In the genomic region with DNA sequence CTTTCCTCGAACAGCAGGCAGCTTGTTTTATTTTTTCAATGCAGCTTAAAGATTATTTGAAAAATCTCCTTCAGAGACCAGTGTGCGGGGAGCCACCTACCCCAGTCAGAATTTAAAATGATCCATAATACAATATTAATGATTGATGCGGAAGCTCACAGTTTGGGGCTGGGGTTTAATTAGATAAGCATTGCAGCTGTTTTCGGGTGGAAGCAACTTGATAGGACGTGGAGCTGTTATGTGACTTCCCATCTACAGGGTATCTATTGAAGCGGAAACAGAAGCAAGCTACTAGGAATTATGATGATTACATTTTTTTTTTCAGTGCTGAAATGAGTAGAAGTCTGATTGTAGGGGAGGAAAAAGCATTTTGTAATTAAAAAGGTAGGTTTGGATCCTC, we compare ENCODE assay signal across 31 cellular contexts.
"Had no signal": no experiment of that assay in that cellular context is flagged by ENCODE, and none has a peak within 500 bp of the region (broad histone marks: within the 10 kb centered on the region; RNA-seq: fewer than 3 reads in every experiment).

No MANE protein-coding gene starts in this region.

- DNase-seq: activated CD4-positive, alpha-beta memory T cell treated with anti-CD3 and anti-CD28 coated beads for 36 hours; activated CD4-positive, alpha-beta T cell treated with anti-CD3 and anti-CD28 coated beads, Interleukin-2, amount 10 ng/mL, durations not matched to agents 24 days and 14 days; activated CD4-positive, CD25-positive, alpha-beta regulatory T cell treated with anti-CD3 and anti-CD28 coated beads, Interleukin-2, amount 50 U/mL, for 72 hours; activated CD8-positive, alpha-beta memory T cell treated with anti-CD3 and anti-CD28 coated beads, Interleukin-2, amount 50 U/mL, for 4 hours; activated effector memory CD4-positive, alpha-beta T cell treated with anti-CD3 and anti-CD28 coated beads, Interleukin-2, amount 50 U/mL, for 16 hours; activated naive CD4-positive, alpha-beta T cell treated with anti-CD3 and anti-CD28 coated beads for 36 hours; activated naive CD8-positive, alpha-beta T cell treated with anti-CD3 and anti-CD28 coated beads for 36 hours; activated T-cell treated with anti-CD3 and anti-CD28 coated beads, Interleukin-2, amount 50 U/mL, for 1 hour; adrenal gland; aorta; body of pancreas; cerebellar nuclear complex; colonic mucosa; dorsolateral prefrontal cortex; effector memory CD8-positive, alpha-beta T cell; heart left ventricle; immature natural killer cell; kidney; left lung; natural killer cell; stimulated activated CD4-positive, alpha-beta T cell treated with anti-CD3 and anti-CD28 coated beads, Interleukin-12 subunit alpha, Interleukin-12 subunit beta, amount 100 ng/mL, for 4 hours; stimulated activated CD4-positive, alpha-beta T cell treated with anti-CD3 and anti-CD28 coated beads, Interleukin-4, amount 100 ng/mL, for 24 hours; uterus had no signal

- ATAC-seq: body of pancreas; effector memory CD8-positive, alpha-beta T cell; heart left ventricle; left lung; natural killer cell; sciatic nerve; stimulated activated effector memory CD8-positive, alpha-beta T cell treated with anti-CD3 and anti-CD28 coated beads, Interleukin-12 subunit alpha, Interleukin-12 subunit beta, amount 100 ng/mL, for 72 hours had no signal

- H3K4me3 ChIP-seq: adrenal gland, body of pancreas, cardiac muscle cell, colonic mucosa, dorsolateral prefrontal cortex, heart left ventricle, left lung, lung, skin epidermis, thoracic aorta, uterus had no signal

- H3K9me3 Mint-ChIP-seq: activated CD4-positive, alpha-beta memory T cell treated with anti-CD3 and anti-CD28 coated beads for 36 hours; activated CD4-positive, alpha-beta T cell treated with anti-CD3 and anti-CD28 coated beads, Interleukin-2, amount 10 ng/mL, durations not matched to agents 24 days and 14 days; activated naive CD4-positive, alpha-beta T cell treated with anti-CD3 and anti-CD28 coated beads for 36 hours; activated T-helper 1 cell treated with anti-CD3 and anti-CD28 coated beads, Interleukin-12 subunit alpha, Interleukin-12 subunit beta, Interleukin-2, Interleukin-4 antibody, amounts not matched to agents 30 ng/mL and 10 ng/mL and 1 ng/mL, durations not matched to agents 14 hours and 24 hours and 36 hours; effector memory CD8-positive, alpha-beta T cell; natural killer cell; stimulated activated effector memory CD8-positive, alpha-beta T cell treated with anti-CD3 and anti-CD28 coated beads, Interleukin-12 subunit alpha, Interleukin-12 subunit beta, amount 100 ng/mL, for 72 hours; stimulated activated naive CD8-positive, alpha-beta T cell treated with anti-CD3 and anti-CD28 coated beads, Interleukin-15, Interleukin-2, amounts not matched to agents 100 ng/mL and 50 ng/mL, for 24 hours had no signal

- H3K27ac ChIP-seq: adrenal gland, body of pancreas, cardiac muscle cell, colonic mucosa, dorsolateral prefrontal cortex, heart left ventricle, left lung, skin epidermis, thoracic aorta, uterus had no signal

- H3K4me1 ChIP-seq: adrenal gland, body of pancreas, colonic mucosa, heart left ventricle, left lung, uterus had no signal

- H3K27me3 ChIP-seq: adrenal gland, body of pancreas, cardiac muscle cell, colonic mucosa, left lung, uterus had no signal

- H3K36me3 Mint-ChIP-seq: activated CD4-positive, alpha-beta memory T cell treated with anti-CD3 and anti-CD28 coated beads for 36 hours; activated naive CD8-positive, alpha-beta T cell treated with anti-CD3 and anti-CD28 coated beads for 36 hours; immature natural killer cell; natural killer cell; stimulated activated effector memory CD8-positive, alpha-beta T cell treated with anti-CD3 and anti-CD28 coated beads, Interleukin-12 subunit alpha, Interleukin-12 subunit beta, amount 100 ng/mL, for 72 hours had no signal

- H3K4me1 Mint-ChIP-seq: activated CD4-positive, alpha-beta T cell treated with anti-CD3 and anti-CD28 coated beads, Interleukin-2, amount 10 ng/mL, durations not matched to agents 24 days and 14 days; activated naive CD8-positive, alpha-beta T cell treated with anti-CD3 and anti-CD28 coated beads for 36 hours; immature natural killer cell; natural killer cell; stimulated activated effector memory CD8-positive, alpha-beta T cell treated with anti-CD3 and anti-CD28 coated beads, Interleukin-12 subunit alpha, Interleukin-12 subunit beta, amount 100 ng/mL, for 72 hours had no signal

- H3K36me3 ChIP-seq: adrenal gland, cardiac muscle cell, colonic mucosa, heart left ventricle, left lung, thoracic aorta, uterus had no signal

- H3K27ac Mint-ChIP-seq: activated CD4-positive, alpha-beta memory T cell treated with anti-CD3 and anti-CD28 coated beads for 36 hours; activated CD4-positive, alpha-beta T cell treated with anti-CD3 and anti-CD28 coated beads, Interleukin-2, amount 10 ng/mL, durations not matched to agents 24 days and 14 days; activated naive CD4-positive, alpha-beta T cell treated with anti-CD3 and anti-CD28 coated beads for 36 hours; activated naive CD8-positive, alpha-beta T cell treated with anti-CD3 and anti-CD28 coated beads for 36 hours; activated T-helper 1 cell treated with anti-CD3 and anti-CD28 coated beads, Interleukin-12 subunit alpha, Interleukin-12 subunit beta, Interleukin-2, Interleukin-4 antibody, amounts not matched to agents 30 ng/mL and 10 ng/mL and 1 ng/mL, durations not matched to agents 14 hours and 24 hours and 36 hours; effector memory CD8-positive, alpha-beta T cell; immature natural killer cell; natural killer cell; stimulated activated effector memory CD8-positive, alpha-beta T cell treated with anti-CD3 and anti-CD28 coated beads, Interleukin-12 subunit alpha, Interleukin-12 subunit beta, amount 100 ng/mL, for 72 hours; stimulated activated naive CD8-positive, alpha-beta T cell treated with anti-CD3 and anti-CD28 coated beads, Interleukin-15, Interleukin-2, amounts not matched to agents 100 ng/mL and 50 ng/mL, for 24 hours had no signal

- H3K4me3 Mint-ChIP-seq: activated CD4-positive, alpha-beta memory T cell treated with anti-CD3 and anti-CD28 coated beads for 36 hours; activated CD4-positive, alpha-beta T cell treated with anti-CD3 and anti-CD28 coated beads, Interleukin-2, amount 10 ng/mL, durations not matched to agents 24 days and 14 days; activated naive CD4-positive, alpha-beta T cell treated with anti-CD3 and anti-CD28 coated beads for 36 hours; activated naive CD8-positive, alpha-beta T cell treated with anti-CD3 and anti-CD28 coated beads for 36 hours; activated T-helper 1 cell treated with anti-CD3 and anti-CD28 coated beads, Interleukin-12 subunit alpha, Interleukin-12 subunit beta, Interleukin-2, Interleukin-4 antibody, amounts not matched to agents 30 ng/mL and 10 ng/mL and 1 ng/mL, durations not matched to agents 14 hours and 24 hours and 36 hours; effector memory CD8-positive, alpha-beta T cell; immature natural killer cell; natural killer cell; stimulated activated effector memory CD8-positive, alpha-beta T cell treated with anti-CD3 and anti-CD28 coated beads, Interleukin-12 subunit alpha, Interleukin-12 subunit beta, amount 100 ng/mL, for 72 hours; stimulated activated naive CD8-positive, alpha-beta T cell treated with anti-CD3 and anti-CD28 coated beads, Interleukin-15, Interleukin-2, amounts not matched to agents 100 ng/mL and 50 ng/mL, for 24 hours had no signal

- H3K9me3 ChIP-seq: adrenal gland, body of pancreas, colonic mucosa, heart left ventricle, thoracic aorta, uterus had no signal
